ENCODE assay signal across 8 cellular contexts in genomic region chr22:31970490-31971444, GRCh38. TPM values are rescaled to one million over a fixed set of nuclear protein-coding genes. Genes with fewer than 3 reads are reported as not detected.
DNase-seq lines count a peak whose midpoint lies in the region; ATAC-seq and TF ChIP-seq lines count a peak whose summit lies in the region.

No MANE protein-coding gene starts in this region.

- H3K4me3 ChIP-seq in ACC112 (ENCODE audit: low read depth, low read length) = peak overlapping the region; percentile 75
- H3K4me3 ChIP-seq in OCI-LY1 (ENCODE audit: low read depth, low read length, poor library complexity, severe bottlenecking) = peak overlapping the region; percentile 60
- H3K4me3 ChIP-seq in epithelial cell of proximal tubule (ENCODE audit: low read depth, low read length) = peak overlapping the region; percentile 54
- peak overlapping the region; percentile 67 to 68 for H3K4me3 ChIP-seq in mucosa of rectum (ENCODE audit: low read length in 2 of 2)

- peak; percentile 83 for ATAC-seq in GM18511 (IDR thresholded peaks at IDR 0.05; ENCODE audit: unreplicated experiment)

- TF ChIP-seq CTCF in OCI-LY1 (IDR thresholded peaks at IDR 0.05; ENCODE audit: low read length) = peak; percentile 86
- peak; percentile 86 for TF ChIP-seq CTCF in epithelial cell of proximal tubule (conservative IDR thresholded peaks at IDR 0.05; ENCODE audit: low read depth, low read length)

- H2AFZ ChIP-seq in ACC112 (ENCODE audit: low read length, unreplicated experiment) (peak overlapping the region; percentile 71), OCI-LY1 (ENCODE audit: low read length) (no peak overlapping the region)

- H3K9ac ChIP-seq in OCI-LY1 (ENCODE audit: low read length) (no peak overlapping the region; the same call in 1 of the 2 replicates), mucosa of rectum (ENCODE audit: low read depth in 1 of 2, low read length in 2 of 2) (peak overlapping the region; percentile 8 to 65)

- H3K9me3 ChIP-seq in OCI-LY1 (ENCODE audit: low read length) (no peaks in the 10 kb centered on the region), mucosa of rectum (ENCODE audit: control insufficient read depth in 2 of 2, low read length in 2 of 2) (no peaks in the 10 kb centered on the region)

- H3K9me2 ChIP-seq in OCI-LY1 (ENCODE audit: low read depth, low read length) = no peaks in the 10 kb centered on the region

- H3K4me2 ChIP-seq in OCI-LY1 (ENCODE audit: low read length) = peak overlapping the region; percentile 82

- DNase-seq in HT-29 (ENCODE audit: low spot score) (peak; percentile 90), activated T-cell treated with anti-CD3 and anti-CD28 coated beads for 4 hours (peak; percentile 83), epithelial cell of proximal tubule (ENCODE audit: low read depth) (no peak)
- DNase-seq in stimulated activated CD8-positive, alpha-beta memory T cell treated with anti-CD3 and anti-CD28 coated beads, Interleukin-4, amount 100 ng/mL, for 24 hours (ENCODE audit: low read depth) = peak; percentile 70

- no peaks in the 10 kb centered on the region for H3K79me2 ChIP-seq in ACC112 (ENCODE audit: control insufficient read depth, insufficient read depth, low read length, unreplicated experiment)
- no peaks in the 10 kb centered on the region for H3K79me2 ChIP-seq in OCI-LY1 (ENCODE audit: insufficient read depth, low read length)

- H3K36me3 ChIP-seq in ACC112 (ENCODE audit: insufficient read depth, low read length) (no peaks in the 10 kb centered on the region), OCI-LY1 (ENCODE audit: insufficient read depth, low read length) (no peaks in the 10 kb centered on the region), mucosa of rectum (ENCODE audit: control insufficient read depth in 2 of 2, insufficient read depth in 2 of 2, low read length in 2 of 2) (no peaks in the 10 kb centered on the region)

- no peaks in the 10 kb centered on the region for H4K20me1 ChIP-seq in OCI-LY1 (ENCODE audit: insufficient read depth, low read length)

- no peaks in the 10 kb centered on the region for H3F3A ChIP-seq in OCI-LY1 (ENCODE audit: insufficient read depth, low read length)

- H3K4me1 ChIP-seq in ACC112 (ENCODE audit: control insufficient read depth, insufficient read depth, low read length, unreplicated experiment) (no peaks in the 10 kb centered on the region), OCI-LY1 (ENCODE audit: insufficient read depth, low read length, severe bottlenecking) (peaks cover 18% of the 10 kb centered on the region), mucosa of rectum (ENCODE audit: control insufficient read depth in 2 of 2, insufficient read depth in 2 of 2, low read length in 2 of 2) (peaks cover 17 to 31% of the 10 kb centered on the region in 2 donors)

- no peaks in the 10 kb centered on the region for H3K27me3 ChIP-seq in ACC112 (ENCODE audit: insufficient read depth, low read length)
- peaks cover 5% of the 10 kb centered on the region; the same call in 1 of the 2 replicates for H3K27me3 ChIP-seq in OCI-LY1 (ENCODE audit: insufficient read depth, low read length)
- H3K27me3 ChIP-seq in mucosa of rectum (ENCODE audit: control insufficient read depth in 2 of 2, insufficient read depth in 2 of 2, low read length in 2 of 2) = no peaks in the 10 kb centered on the region

- H3K27ac ChIP-seq in ACC112 (ENCODE audit: low read depth, low read length) (no peak overlapping the region), OCI-LY1 (ENCODE audit: low read depth, low read length, poor library complexity, severe bottlenecking) (no peak overlapping the region), mucosa of rectum (ENCODE audit: low read depth in 2 of 2, low read length in 2 of 2) (peak overlapping the region; percentile 23 to 51)

RNA-seq across cellular contexts. Expression of gene YWHAH, which starts 26.4 kb away (rescaled TPM):
- total RNA-seq in HT-29 (2014; rRNA removed; shearing (Covaris generic)) = 110 and 111 TPM in 2 replicates
- total RNA-seq in epithelial cell of proximal tubule = 276 and 345 TPM in 2 replicates

Comparison
In these comparisons a context has a peak if more than half of its experiments do, and no peak if none do; other contexts are left out.
1. H3K27ac ChIP-seq: peak in mucosa of rectum (2 of 2); none in ACC112 (single experiment) and OCI-LY1 (single experiment).
2. Peak in every context shown above with its lines, with median percentiles within 50 percentile points of each other: H3K4me3 ChIP-seq.